In the genomic region with DNA sequence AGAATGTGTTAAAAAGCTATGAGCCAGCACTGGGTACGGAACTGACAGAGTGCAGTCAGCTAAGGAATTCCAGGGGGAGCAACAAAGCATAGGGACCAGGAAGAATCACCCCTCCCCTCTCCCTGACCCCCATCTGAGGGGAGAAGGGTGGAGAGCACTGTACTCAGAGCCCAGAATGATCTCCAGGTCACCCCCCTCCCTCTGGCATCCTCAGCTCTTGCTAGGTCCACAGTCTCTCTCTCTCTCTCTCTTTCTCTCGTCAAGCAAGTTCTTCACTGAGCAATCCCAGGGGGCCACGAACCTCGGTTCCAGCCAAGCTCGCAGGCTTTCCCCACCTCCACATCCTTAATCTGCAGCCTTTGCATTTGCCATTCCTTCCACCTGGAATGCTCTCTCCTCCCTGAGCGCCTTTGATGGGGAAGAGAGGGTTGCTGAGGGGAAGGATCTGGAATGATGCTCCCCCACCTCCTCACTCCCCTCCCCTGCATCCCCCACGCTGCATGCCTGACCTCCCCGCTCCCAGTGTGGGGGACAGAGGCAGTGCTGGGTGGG, we compare ENCODE assay signal across 1 cellular context.
TF ChIP-seq lines count a peak whose summit lies in the region.

No MANE protein-coding gene starts in this region.

TF ChIP-seq in K562, 482 proteins besides CTCF, POLR2A, EP300 and RAD21 (continued from another document):
- TF ChIP-seq, protein P1, sequence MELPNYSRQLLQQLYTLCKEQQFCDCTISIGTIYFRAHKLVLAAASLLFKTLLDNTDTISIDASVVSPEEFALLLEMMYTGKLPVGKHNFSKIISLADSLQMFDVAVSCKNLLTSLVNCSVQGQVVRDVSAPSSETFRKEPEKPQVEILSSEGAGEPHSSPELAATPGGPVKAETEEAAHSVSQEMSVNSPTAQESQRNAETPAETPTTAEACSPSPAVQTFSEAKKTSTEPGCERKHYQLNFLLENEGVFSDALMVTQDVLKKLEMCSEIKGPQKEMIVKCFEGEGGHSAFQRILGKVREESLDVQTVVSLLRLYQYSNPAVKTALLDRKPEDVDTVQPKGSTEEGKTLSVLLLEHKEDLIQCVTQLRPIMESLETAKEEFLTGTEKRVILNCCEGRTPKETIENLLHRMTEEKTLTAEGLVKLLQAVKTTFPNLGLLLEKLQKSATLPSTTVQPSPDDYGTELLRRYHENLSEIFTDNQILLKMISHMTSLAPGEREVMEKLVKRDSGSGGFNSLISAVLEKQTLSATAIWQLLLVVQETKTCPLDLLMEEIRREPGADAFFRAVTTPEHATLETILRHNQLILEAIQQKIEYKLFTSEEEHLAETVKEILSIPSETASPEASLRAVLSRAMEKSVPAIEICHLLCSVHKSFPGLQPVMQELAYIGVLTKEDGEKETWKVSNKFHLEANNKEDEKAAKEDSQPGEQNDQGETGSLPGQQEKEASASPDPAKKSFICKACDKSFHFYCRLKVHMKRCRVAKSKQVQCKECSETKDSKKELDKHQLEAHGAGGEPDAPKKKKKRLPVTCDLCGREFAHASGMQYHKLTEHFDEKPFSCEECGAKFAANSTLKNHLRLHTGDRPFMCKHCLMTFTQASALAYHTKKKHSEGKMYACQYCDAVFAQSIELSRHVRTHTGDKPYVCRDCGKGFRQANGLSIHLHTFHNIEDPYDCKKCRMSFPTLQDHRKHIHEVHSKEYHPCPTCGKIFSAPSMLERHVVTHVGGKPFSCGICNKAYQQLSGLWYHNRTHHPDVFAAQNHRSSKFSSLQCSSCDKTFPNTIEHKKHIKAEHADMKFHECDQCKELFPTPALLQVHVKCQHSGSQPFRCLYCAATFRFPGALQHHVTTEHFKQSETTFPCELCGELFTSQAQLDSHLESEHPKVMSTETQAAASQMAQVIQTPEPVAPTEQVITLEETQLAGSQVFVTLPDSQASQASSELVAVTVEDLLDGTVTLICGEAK (IDR thresholded peaks at IDR 0.05) = 0 out of 2 replicates have a peak, but pooled peaks have one; percentile 27
- TF ChIP-seq, protein P1 (CRISPR knock-in tag; IDR thresholded peaks at IDR 0.05) = no peak
- TF ChIP-seq, protein P2, sequence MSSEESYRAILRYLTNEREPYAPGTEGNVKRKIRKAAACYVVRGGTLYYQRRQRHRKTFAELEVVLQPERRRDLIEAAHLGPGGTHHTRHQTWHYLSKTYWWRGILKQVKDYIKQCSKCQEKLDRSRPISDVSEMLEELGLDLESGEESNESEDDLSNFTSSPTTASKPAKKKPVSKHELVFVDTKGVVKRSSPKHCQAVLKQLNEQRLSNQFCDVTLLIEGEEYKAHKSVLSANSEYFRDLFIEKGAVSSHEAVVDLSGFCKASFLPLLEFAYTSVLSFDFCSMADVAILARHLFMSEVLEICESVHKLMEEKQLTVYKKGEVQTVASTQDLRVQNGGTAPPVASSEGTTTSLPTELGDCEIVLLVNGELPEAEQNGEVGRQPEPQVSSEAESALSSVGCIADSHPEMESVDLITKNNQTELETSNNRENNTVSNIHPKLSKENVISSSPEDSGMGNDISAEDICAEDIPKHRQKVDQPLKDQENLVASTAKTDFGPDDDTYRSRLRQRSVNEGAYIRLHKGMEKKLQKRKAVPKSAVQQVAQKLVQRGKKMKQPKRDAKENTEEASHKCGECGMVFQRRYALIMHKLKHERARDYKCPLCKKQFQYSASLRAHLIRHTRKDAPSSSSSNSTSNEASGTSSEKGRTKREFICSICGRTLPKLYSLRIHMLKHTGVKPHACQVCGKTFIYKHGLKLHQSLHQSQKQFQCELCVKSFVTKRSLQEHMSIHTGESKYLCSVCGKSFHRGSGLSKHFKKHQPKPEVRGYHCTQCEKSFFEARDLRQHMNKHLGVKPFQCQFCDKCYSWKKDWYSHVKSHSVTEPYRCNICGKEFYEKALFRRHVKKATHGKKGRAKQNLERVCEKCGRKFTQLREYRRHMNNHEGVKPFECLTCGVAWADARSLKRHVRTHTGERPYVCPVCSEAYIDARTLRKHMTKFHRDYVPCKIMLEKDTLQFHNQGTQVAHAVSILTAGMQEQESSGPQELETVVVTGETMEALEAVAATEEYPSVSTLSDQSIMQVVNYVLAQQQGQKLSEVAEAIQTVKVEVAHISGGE (CRISPR knock-in tag; IDR thresholded peaks at IDR 0.05) = 0 out of 6 replicates have a peak, but pooled peaks of 1 of the 3 experiments have one; percentile 46
- TF ChIP-seq, protein P3, sequence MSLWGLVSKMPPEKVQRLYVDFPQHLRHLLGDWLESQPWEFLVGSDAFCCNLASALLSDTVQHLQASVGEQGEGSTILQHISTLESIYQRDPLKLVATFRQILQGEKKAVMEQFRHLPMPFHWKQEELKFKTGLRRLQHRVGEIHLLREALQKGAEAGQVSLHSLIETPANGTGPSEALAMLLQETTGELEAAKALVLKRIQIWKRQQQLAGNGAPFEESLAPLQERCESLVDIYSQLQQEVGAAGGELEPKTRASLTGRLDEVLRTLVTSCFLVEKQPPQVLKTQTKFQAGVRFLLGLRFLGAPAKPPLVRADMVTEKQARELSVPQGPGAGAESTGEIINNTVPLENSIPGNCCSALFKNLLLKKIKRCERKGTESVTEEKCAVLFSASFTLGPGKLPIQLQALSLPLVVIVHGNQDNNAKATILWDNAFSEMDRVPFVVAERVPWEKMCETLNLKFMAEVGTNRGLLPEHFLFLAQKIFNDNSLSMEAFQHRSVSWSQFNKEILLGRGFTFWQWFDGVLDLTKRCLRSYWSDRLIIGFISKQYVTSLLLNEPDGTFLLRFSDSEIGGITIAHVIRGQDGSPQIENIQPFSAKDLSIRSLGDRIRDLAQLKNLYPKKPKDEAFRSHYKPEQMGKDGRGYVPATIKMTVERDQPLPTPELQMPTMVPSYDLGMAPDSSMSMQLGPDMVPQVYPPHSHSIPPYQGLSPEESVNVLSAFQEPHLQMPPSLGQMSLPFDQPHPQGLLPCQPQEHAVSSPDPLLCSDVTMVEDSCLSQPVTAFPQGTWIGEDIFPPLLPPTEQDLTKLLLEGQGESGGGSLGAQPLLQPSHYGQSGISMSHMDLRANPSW (CRISPR knock-in tag; IDR thresholded peaks at IDR 0.05) = no peak
- TF ChIP-seq SP1 (CRISPR knock-in tag; IDR thresholded peaks at IDR 0.05) (no peak), PURB (CRISPR knock-in tag; IDR thresholded peaks at IDR 0.05; ENCODE audit: low read depth) (no peak), ZEB2 (IDR thresholded peaks at IDR 0.05) (no peak), ZKSCAN1 (IDR thresholded peaks at IDR 0.05; ENCODE audit: low read depth, low read length) (no peak), ADNP (tag; IDR thresholded peaks at IDR 0.05) (0 out of 2 replicates have a peak, but pooled peaks have one; percentile 4), FOXA3 (CRISPR knock-in tag; conservative IDR thresholded peaks at IDR 0.05 in 1 of 2, IDR thresholded peaks at IDR 0.05 in 1 of 2) (no peak), PHF8 (IDR thresholded peaks at IDR 0.05; ENCODE audit: borderline replicate concordance, low read length) (no peak), HDAC2 (IDR thresholded peaks at IDR 0.05) (no peak), BDP1 (IDR thresholded peaks at IDR 0.05; ENCODE audit: insufficient read depth, insufficient read length) (no peak), TEAD4 (IDR thresholded peaks at IDR 0.05; ENCODE audit: low read length) (peak; percentile 21; the same call in 1 of the 2 replicates), TEAD4 (CRISPR knock-in tag; IDR thresholded peaks at IDR 0.05; ENCODE audit: borderline replicate concordance) (no peak), CCNT2 (IDR thresholded peaks at IDR 0.05; ENCODE audit: borderline replicate concordance, extremely low read depth, insufficient read length, low read depth, low read length) (no peak), CC2D1A (IDR thresholded peaks at IDR 0.05) (0 out of 2 replicates have a peak, but pooled peaks have one; percentile 11), ELF1 (tag; IDR thresholded peaks at IDR 0.05) (no peak), LEF1 (IDR thresholded peaks at IDR 0.05) (no peak), XRCC4 (IDR thresholded peaks at IDR 0.05; ENCODE audit: extremely low read depth, insufficient read depth, insufficient read length) (no peak), TOE1 (IDR thresholded peaks at IDR 0.05; ENCODE audit: borderline replicate concordance) (no peak), TOE1 (CRISPR knock-in tag; IDR thresholded peaks at IDR 0.05; ENCODE audit: borderline replicate concordance, low read depth) (no peak), NCOA1 (IDR thresholded peaks at IDR 0.05; ENCODE audit: low read depth) (peak; percentile 10; the same call in 1 of the 2 replicates), SMARCE1 (IDR thresholded peaks at IDR 0.05) (0 out of 2 replicates have a peak, but pooled peaks have one; percentile 9), NR2C1 (IDR thresholded peaks at IDR 0.05) (no peak), NR2C1 (tag; IDR thresholded peaks at IDR 0.05) (no peak), SREBF1 (IDR thresholded peaks at IDR 0.05; ENCODE audit: borderline replicate concordance, low read depth, low read length) (no peak), TEAD2 (tag; IDR thresholded peaks at IDR 0.05) (peak; percentile 54), BRD9 (IDR thresholded peaks at IDR 0.05; ENCODE audit: low read depth, partially characterized antibody) (peak; percentile 31), ZNF124 (CRISPR knock-in tag; IDR thresholded peaks at IDR 0.05) (no peak), TEAD1 (CRISPR knock-in tag; IDR thresholded peaks at IDR 0.05) (peak in 1 of 2 experiments; percentile 82; a peak in 1 of 4 replicates)
- TF ChIP-seq, protein P4, sequence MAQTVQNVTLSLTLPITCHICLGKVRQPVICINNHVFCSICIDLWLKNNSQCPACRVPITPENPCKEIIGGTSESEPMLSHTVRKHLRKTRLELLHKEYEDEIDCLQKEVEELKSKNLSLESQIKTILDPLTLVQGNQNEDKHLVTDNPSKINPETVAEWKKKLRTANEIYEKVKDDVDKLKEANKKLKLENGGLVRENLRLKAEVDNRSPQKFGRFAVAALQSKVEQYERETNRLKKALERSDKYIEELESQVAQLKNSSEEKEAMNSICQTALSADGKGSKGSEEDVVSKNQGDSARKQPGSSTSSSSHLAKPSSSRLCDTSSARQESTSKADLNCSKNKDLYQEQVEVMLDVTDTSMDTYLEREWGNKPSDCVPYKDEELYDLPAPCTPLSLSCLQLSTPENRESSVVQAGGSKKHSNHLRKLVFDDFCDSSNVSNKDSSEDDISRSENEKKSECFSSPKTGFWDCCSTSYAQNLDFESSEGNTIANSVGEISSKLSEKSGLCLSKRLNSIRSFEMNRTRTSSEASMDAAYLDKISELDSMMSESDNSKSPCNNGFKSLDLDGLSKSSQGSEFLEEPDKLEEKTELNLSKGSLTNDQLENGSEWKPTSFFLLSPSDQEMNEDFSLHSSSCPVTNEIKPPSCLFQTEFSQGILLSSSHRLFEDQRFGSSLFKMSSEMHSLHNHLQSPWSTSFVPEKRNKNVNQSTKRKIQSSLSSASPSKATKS (CRISPR knock-in tag; IDR thresholded peaks at IDR 0.05) = no peak
- TF ChIP-seq, protein P5, sequence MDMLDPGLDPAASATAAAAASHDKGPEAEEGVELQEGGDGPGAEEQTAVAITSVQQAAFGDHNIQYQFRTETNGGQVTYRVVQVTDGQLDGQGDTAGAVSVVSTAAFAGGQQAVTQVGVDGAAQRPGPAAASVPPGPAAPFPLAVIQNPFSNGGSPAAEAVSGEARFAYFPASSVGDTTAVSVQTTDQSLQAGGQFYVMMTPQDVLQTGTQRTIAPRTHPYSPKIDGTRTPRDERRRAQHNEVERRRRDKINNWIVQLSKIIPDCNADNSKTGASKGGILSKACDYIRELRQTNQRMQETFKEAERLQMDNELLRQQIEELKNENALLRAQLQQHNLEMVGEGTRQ (CRISPR knock-in tag; IDR thresholded peaks at IDR 0.05) = no peak
- TF ChIP-seq, protein P6, sequence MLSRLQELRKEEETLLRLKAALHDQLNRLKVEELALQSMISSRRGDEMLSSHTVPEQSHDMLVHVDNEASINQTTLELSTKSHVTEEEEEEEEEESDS (CRISPR knock-in tag; IDR thresholded peaks at IDR 0.05) = no peak
